ENCODE assay signal across 36 cellular contexts in genomic region chr6:89054200-89054599, GRCh38.
"Had no signal": no experiment of that assay in that cellular context is flagged by ENCODE, and none has a peak within 500 bp of the region (broad histone marks: within the 10 kb centered on the region; RNA-seq: fewer than 3 reads in every experiment).

No MANE protein-coding gene starts in this region.

- DNase-seq: activated CD4-positive, alpha-beta memory T cell treated with anti-CD3 and anti-CD28 coated beads for 36 hours; activated CD4-positive, alpha-beta T cell treated with anti-CD3 and anti-CD28 coated beads for 36 hours; activated CD4-positive, alpha-beta T cell treated with anti-CD3 and anti-CD28 coated beads, Interleukin-2, amount 10 ng/mL, durations not matched to agents 24 days and 14 days; activated CD4-positive, CD25-positive, alpha-beta regulatory T cell; activated CD4-positive, CD25-positive, alpha-beta regulatory T cell treated with anti-CD3 and anti-CD28 coated beads, Interleukin-2, amount 50 U/mL, for 72 hours; activated CD8-positive, alpha-beta memory T cell treated with anti-CD3 and anti-CD28 coated beads, Interleukin-2, amount 10 ng/mL, durations not matched to agents 7 days and 5 days; activated CD8-positive, alpha-beta memory T cell treated with anti-CD3 and anti-CD28 coated beads, Interleukin-2, amount 50 U/mL, for 4 hours; activated CD8-positive, alpha-beta T cell treated with anti-CD3 and anti-CD28 coated beads, Interleukin-2, amount 10 ng/mL, durations not matched to agents 7 days and 5 days; activated effector memory CD4-positive, alpha-beta T cell treated with anti-CD3 and anti-CD28 coated beads, Interleukin-2, amount 50 U/mL, for 16 hours; activated naive CD4-positive, alpha-beta T cell; activated naive CD4-positive, alpha-beta T cell treated with anti-CD3 and anti-CD28 coated beads, Interleukin-2, amount 50 U/mL, for 16 hours; activated naive CD8-positive, alpha-beta T cell treated with anti-CD3 and anti-CD28 coated beads for 36 hours; activated naive CD8-positive, alpha-beta T cell treated with anti-CD3 and anti-CD28 coated beads, Interleukin-2, amount 50 U/mL, for 24 hours; activated T-cell treated with anti-CD3 and anti-CD28 coated beads, Interleukin-2, amount 50 U/mL, for 1 hour; activated T-cell treated with anti-CD3 and anti-CD28 coated beads, Interleukin-2, amount 50 U/mL, for 48 hours; adrenal gland; amygdala; aorta; central memory CD4-positive, alpha-beta T cell; cerebellar nuclear complex; dorsolateral prefrontal cortex; effector memory CD4-positive, alpha-beta T cell; endodermal cell; foreskin keratinocyte; gastrocnemius medialis; glutamatergic neuron; heart left ventricle; T-helper 2 cell had no signal

- H3K27ac ChIP-seq: adrenal gland, breast epithelium, cardiac muscle cell, coronary artery, dorsolateral prefrontal cortex, esophagus muscularis mucosa, foreskin keratinocyte, gastrocnemius medialis, heart left ventricle had no signal

- H3K9me3 ChIP-seq: adrenal gland, breast epithelium, esophagus muscularis mucosa, gastrocnemius medialis, heart left ventricle had no signal

- H3K4me3 Mint-ChIP-seq: activated CD4-positive, alpha-beta memory T cell treated with anti-CD3 and anti-CD28 coated beads for 36 hours; activated CD4-positive, alpha-beta T cell treated with anti-CD3 and anti-CD28 coated beads for 36 hours; activated CD4-positive, alpha-beta T cell treated with anti-CD3 and anti-CD28 coated beads, Interleukin-2, amount 10 ng/mL, durations not matched to agents 24 days and 14 days; activated CD8-positive, alpha-beta memory T cell treated with anti-CD3 and anti-CD28 coated beads, Interleukin-2, amount 10 ng/mL, durations not matched to agents 7 days and 5 days; activated CD8-positive, alpha-beta T cell treated with anti-CD3 and anti-CD28 coated beads, Interleukin-2, amount 10 ng/mL, durations not matched to agents 7 days and 5 days; activated naive CD8-positive, alpha-beta T cell treated with anti-CD3 and anti-CD28 coated beads for 36 hours; activated naive CD8-positive, alpha-beta T cell treated with anti-CD3 and anti-CD28 coated beads, Interleukin-2, amount 50 U/mL, for 24 hours; activated T-helper 1 cell treated with anti-CD3 and anti-CD28 coated beads, Interleukin-12 subunit alpha, Interleukin-12 subunit beta, Interleukin-2, Interleukin-4 antibody, amounts not matched to agents 30 ng/mL and 10 ng/mL and 1 ng/mL, durations not matched to agents 14 hours and 24 hours and 36 hours; brain; dendritic cell treated with granulocyte-macrophage colony-stimulating factor and Interleukin-4, amounts not matched to agents 40 ng/mL and 50 ng/mL, for 4 days; endodermal cell had no signal

- H3K36me3 Mint-ChIP-seq: activated CD4-positive, alpha-beta memory T cell treated with anti-CD3 and anti-CD28 coated beads for 36 hours; activated CD8-positive, alpha-beta memory T cell treated with anti-CD3 and anti-CD28 coated beads, Interleukin-2, amount 10 ng/mL, durations not matched to agents 7 days and 5 days; brain had no signal

- H3K36me3 ChIP-seq: adrenal gland, breast epithelium, cardiac muscle cell, esophagus muscularis mucosa, gastrocnemius medialis, heart left ventricle had no signal

- H3K27me3 Mint-ChIP-seq: activated CD4-positive, alpha-beta memory T cell treated with anti-CD3 and anti-CD28 coated beads for 36 hours; activated CD4-positive, alpha-beta T cell treated with anti-CD3 and anti-CD28 coated beads for 36 hours; activated CD4-positive, alpha-beta T cell treated with anti-CD3 and anti-CD28 coated beads, Interleukin-2, amount 10 ng/mL, durations not matched to agents 24 days and 14 days; activated CD8-positive, alpha-beta memory T cell treated with anti-CD3 and anti-CD28 coated beads, Interleukin-2, amount 10 ng/mL, durations not matched to agents 7 days and 5 days; activated naive CD8-positive, alpha-beta T cell treated with anti-CD3 and anti-CD28 coated beads for 36 hours; activated naive CD8-positive, alpha-beta T cell treated with anti-CD3 and anti-CD28 coated beads, Interleukin-2, amount 50 U/mL, for 24 hours; dendritic cell treated with granulocyte-macrophage colony-stimulating factor and Interleukin-4, amounts not matched to agents 40 ng/mL and 50 ng/mL, for 4 days had no signal

- H3K4me3 ChIP-seq: adrenal gland, breast epithelium, cardiac muscle cell, coronary artery, dorsolateral prefrontal cortex, esophagus muscularis mucosa, gastrocnemius medialis, heart left ventricle had no signal

- H3K4me1 ChIP-seq: foreskin keratinocyte had no signal

- H3K27ac Mint-ChIP-seq: activated CD4-positive, alpha-beta memory T cell treated with anti-CD3 and anti-CD28 coated beads for 36 hours; activated CD4-positive, alpha-beta T cell treated with anti-CD3 and anti-CD28 coated beads for 36 hours; activated CD4-positive, alpha-beta T cell treated with anti-CD3 and anti-CD28 coated beads, Interleukin-2, amount 10 ng/mL, durations not matched to agents 24 days and 14 days; activated CD8-positive, alpha-beta memory T cell treated with anti-CD3 and anti-CD28 coated beads, Interleukin-2, amount 10 ng/mL, durations not matched to agents 7 days and 5 days; activated CD8-positive, alpha-beta T cell treated with anti-CD3 and anti-CD28 coated beads, Interleukin-2, amount 10 ng/mL, durations not matched to agents 7 days and 5 days; activated naive CD8-positive, alpha-beta T cell treated with anti-CD3 and anti-CD28 coated beads for 36 hours; activated naive CD8-positive, alpha-beta T cell treated with anti-CD3 and anti-CD28 coated beads, Interleukin-2, amount 50 U/mL, for 24 hours; activated T-helper 1 cell treated with anti-CD3 and anti-CD28 coated beads, Interleukin-12 subunit alpha, Interleukin-12 subunit beta, Interleukin-2, Interleukin-4 antibody, amounts not matched to agents 30 ng/mL and 10 ng/mL and 1 ng/mL, durations not matched to agents 14 hours and 24 hours and 36 hours; activated T-helper 2 cell treated with anti-CD3 and anti-CD28 coated beads, Interferon-gamma antibody, Interleukin-2, Interleukin-4, amounts not matched to agents 10 μg/mL and 5 μg/mL and 100 μg/mL, durations not matched to agents 14 hours and 24 hours and 36 hours; brain; dendritic cell treated with granulocyte-macrophage colony-stimulating factor and Interleukin-4, amounts not matched to agents 40 ng/mL and 50 ng/mL, for 4 days; endodermal cell had no signal

- H3K9me3 Mint-ChIP-seq: activated CD4-positive, alpha-beta memory T cell treated with anti-CD3 and anti-CD28 coated beads for 36 hours; activated CD4-positive, alpha-beta T cell treated with anti-CD3 and anti-CD28 coated beads, Interleukin-2, amount 10 ng/mL, durations not matched to agents 24 days and 14 days; activated naive CD8-positive, alpha-beta T cell treated with anti-CD3 and anti-CD28 coated beads for 36 hours; activated naive CD8-positive, alpha-beta T cell treated with anti-CD3 and anti-CD28 coated beads, Interleukin-2, amount 50 U/mL, for 24 hours; activated T-helper 1 cell treated with anti-CD3 and anti-CD28 coated beads, Interleukin-12 subunit alpha, Interleukin-12 subunit beta, Interleukin-2, Interleukin-4 antibody, amounts not matched to agents 30 ng/mL and 10 ng/mL and 1 ng/mL, durations not matched to agents 14 hours and 24 hours and 36 hours; activated T-helper 2 cell treated with anti-CD3 and anti-CD28 coated beads, Interferon-gamma antibody, Interleukin-2, Interleukin-4, amounts not matched to agents 10 μg/mL and 5 μg/mL and 100 μg/mL, durations not matched to agents 14 hours and 24 hours and 36 hours; dendritic cell treated with granulocyte-macrophage colony-stimulating factor and Interleukin-4, amounts not matched to agents 40 ng/mL and 50 ng/mL, for 4 days; endodermal cell had no signal

- H3K27me3 ChIP-seq: adrenal gland, breast epithelium, cardiac muscle cell, dorsolateral prefrontal cortex, esophagus muscularis mucosa, foreskin keratinocyte, gastrocnemius medialis, heart left ventricle had no signal

- ATAC-seq: activated CD4-positive, alpha-beta T cell treated with anti-CD3 and anti-CD28 coated beads for 36 hours; activated CD8-positive, alpha-beta memory T cell treated with anti-CD3 and anti-CD28 coated beads, Interleukin-2, amount 10 ng/mL, durations not matched to agents 7 days and 5 days; activated CD8-positive, alpha-beta T cell treated with anti-CD3 and anti-CD28 coated beads, Interleukin-2, amount 10 ng/mL, durations not matched to agents 7 days and 5 days; activated naive CD8-positive, alpha-beta T cell treated with anti-CD3 and anti-CD28 coated beads, Interleukin-2, amount 50 U/mL, for 24 hours; foreskin keratinocyte; gastrocnemius medialis; heart left ventricle had no signal
